ENCODE assay signal across 31 cellular contexts in genomic region chrX:18719852-18720251, GRCh38. TPM values are rescaled to one million over a fixed set of nuclear protein-coding genes. Genes with fewer than 3 reads are reported as not detected.
"Had no signal": no experiment of that assay in that cellular context is flagged by ENCODE, and none has a peak within 500 bp of the region (broad histone marks: within the 10 kb centered on the region; RNA-seq: fewer than 3 reads in every experiment).

No MANE protein-coding gene starts in this region.

- DNase-seq: activated B cell treated with CpG ODN at 0.5 μM for 24 hours; activated CD4-positive, alpha-beta memory T cell treated with anti-CD3 and anti-CD28 coated beads for 36 hours; activated CD4-positive, alpha-beta T cell treated with anti-CD3 and anti-CD28 coated beads for 4 hours; activated CD4-positive, alpha-beta T cell treated with anti-CD3 and anti-CD28 coated beads, Interleukin-2, amount 10 ng/mL, durations not matched to agents 24 days and 14 days; activated CD4-positive, alpha-beta T cell treated with anti-CD3 and anti-CD28 coated beads, Interleukin-2, amount 50 U/mL, for 1 hour; activated CD4-positive, alpha-beta T cell treated with anti-CD3 and anti-CD28 coated beads, Interleukin-2, amount 50 U/mL, for 4 hours; activated CD4-positive, CD25-positive, alpha-beta regulatory T cell treated with anti-CD3 and anti-CD28 coated beads, Interleukin-2, amount 50 U/mL, for 72 hours; activated CD8-positive, alpha-beta memory T cell treated with anti-CD3 and anti-CD28 coated beads, Interleukin-2, amount 50 U/mL, for 4 hours; activated CD8-positive, alpha-beta T cell treated with anti-CD3 and anti-CD28 coated beads for 36 hours; activated effector memory CD4-positive, alpha-beta T cell treated with Interleukin-2 at 50 U/mL for 16 hours; activated gamma-delta T cell; activated naive CD4-positive, alpha-beta T cell treated with anti-CD3 and anti-CD28 coated beads, Interleukin-2, amount 10 ng/mL, durations not matched to agents 7 days and 5 days; activated naive CD4-positive, alpha-beta T cell treated with Interleukin-2 at 50 U/mL for 16 hours; activated naive CD8-positive, alpha-beta T cell treated with anti-CD3 and anti-CD28 coated beads, Interleukin-2, amount 10 ng/mL, durations not matched to agents 7 days and 5 days; activated naive CD8-positive, alpha-beta T cell treated with anti-CD3 and anti-CD28 coated beads, Interleukin-2, amount 50 U/mL, for 24 hours; activated T-cell treated with anti-CD3 and anti-CD28 coated beads, Interleukin-2, amount 50 U/mL, for 24 hours; activated T-cell treated with anti-CD3 and anti-CD28 coated beads, Interleukin-2, amount 50 U/mL, for 48 hours; amygdala; anterior cingulate cortex; caudate nucleus; cerebellar nuclear complex; T-helper 1 cell; T-helper 2 cell; T-helper 9 cell had no signal

- H3K9me3 ChIP-seq: ascending aorta had no signal

- H3K4me1 ChIP-seq: ascending aorta had no signal

- H3K4me3 ChIP-seq: ascending aorta, cardiac muscle cell had no signal

- H3K27me3 ChIP-seq: ascending aorta, cardiac muscle cell had no signal

- ATAC-seq: activated CD8-positive, alpha-beta T cell treated with anti-CD3 and anti-CD28 coated beads for 36 hours; activated naive CD8-positive, alpha-beta T cell treated with anti-CD3 and anti-CD28 coated beads, Interleukin-2, amount 50 U/mL, for 24 hours had no signal

- H3K27ac ChIP-seq: ascending aorta, cardiac muscle cell had no signal

- H3K36me3 ChIP-seq: ascending aorta, cardiac muscle cell had no signal

RNA-seq across cellular contexts. Expression of gene PPEF1, which starts 12.4 kb away (rescaled TPM):
- total RNA-seq: activated B cell treated with CpG ODN at 0.5 μM for 24 hours; activated CD4-positive, alpha-beta T cell treated with anti-CD3 and anti-CD28 coated beads, Interleukin-2, amount 10 ng/mL, durations not matched to agents 24 days and 14 days; activated CD8-positive, alpha-beta memory T cell treated with anti-CD3 and anti-CD28 coated beads for 36 hours; activated CD8-positive, alpha-beta T cell treated with anti-CD3 and anti-CD28 coated beads for 36 hours; activated naive CD8-positive, alpha-beta T cell treated with anti-CD3 and anti-CD28 coated beads, Interleukin-2, amount 10 ng/mL, durations not matched to agents 7 days and 5 days; activated T-helper 2 cell treated with anti-CD3 and anti-CD28 coated beads, Interferon-gamma antibody, Interleukin-2, Interleukin-4, amounts not matched to agents 10 μg/mL and 5 μg/mL and 100 μg/mL, durations not matched to agents 14 hours and 24 hours and 36 hours; ascending aorta; bronchial epithelial cell had no signal
- polyA plus RNA-seq: cardiac muscle cell had no signal

RNA-seq across cellular contexts. Expression of gene RS1, which starts 47.9 kb away (rescaled TPM):
- total RNA-seq: activated B cell treated with CpG ODN at 0.5 μM for 24 hours; activated CD4-positive, alpha-beta memory T cell treated with anti-CD3 and anti-CD28 coated beads for 36 hours; activated CD4-positive, alpha-beta T cell treated with anti-CD3 and anti-CD28 coated beads, Interleukin-2, amount 10 ng/mL, durations not matched to agents 24 days and 14 days; activated CD8-positive, alpha-beta memory T cell treated with anti-CD3 and anti-CD28 coated beads for 36 hours; activated CD8-positive, alpha-beta T cell treated with anti-CD3 and anti-CD28 coated beads for 36 hours; activated naive CD8-positive, alpha-beta T cell treated with anti-CD3 and anti-CD28 coated beads, Interleukin-2, amount 10 ng/mL, durations not matched to agents 7 days and 5 days; activated T-helper 2 cell treated with anti-CD3 and anti-CD28 coated beads, Interferon-gamma antibody, Interleukin-2, Interleukin-4, amounts not matched to agents 10 μg/mL and 5 μg/mL and 100 μg/mL, durations not matched to agents 14 hours and 24 hours and 36 hours; ascending aorta; bronchial epithelial cell; cardiac muscle cell; chondrocyte had no signal
- polyA plus RNA-seq: adipose tissue, cardiac muscle cell had no signal
